In the genomic region with DNA sequence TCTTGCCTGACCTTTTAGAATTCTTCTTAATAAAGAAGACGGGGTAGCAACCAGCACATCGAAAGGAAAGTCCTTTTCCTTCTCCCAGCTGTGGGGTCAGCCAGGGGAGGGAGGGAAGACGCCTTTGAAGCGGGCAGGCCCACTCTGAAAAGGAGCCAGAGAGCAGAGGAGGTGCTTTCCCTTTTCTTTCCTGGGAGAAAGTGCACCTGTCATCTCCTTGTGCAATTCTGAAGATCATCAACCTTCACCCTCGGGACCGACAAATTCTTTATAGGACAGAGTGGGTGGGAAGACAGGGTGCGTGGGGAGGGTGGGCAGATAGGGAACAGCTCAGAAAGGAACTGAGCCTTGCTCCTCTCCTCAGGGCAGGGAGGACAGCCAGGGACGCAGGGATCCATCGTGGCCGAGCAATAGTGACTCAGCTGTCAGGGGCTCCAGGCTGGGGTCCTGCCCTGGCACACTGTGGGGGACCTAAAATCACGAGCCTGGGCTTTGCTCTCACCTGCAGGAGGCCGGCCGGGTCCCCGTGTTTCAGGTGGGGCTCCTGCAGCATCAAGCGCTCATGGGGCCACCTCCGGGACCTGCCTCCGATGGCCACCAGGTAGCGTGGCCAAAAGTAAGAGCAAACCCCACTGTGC, we compare ENCODE assay signal across 21 cellular contexts.
DNase-seq lines count a peak whose midpoint lies in the region; ATAC-seq and TF ChIP-seq lines count a peak whose summit lies in the region.
"Had no signal": no experiment of that assay in that cellular context is flagged by ENCODE, and none has a peak within 500 bp of the region (broad histone marks: within the 10 kb centered on the region; RNA-seq: fewer than 3 reads in every experiment).

No MANE protein-coding gene starts in this region.

- intact Hi-C loops in Right ventricle myocardium superior (cut with DNase I), result no loop called here
- intact Hi-C loops in cardiac septum (cut with DNase I), result no loop called here
- intact Hi-C loops in naive thymus-derived CD4-positive, alpha-beta T cell (cut with micrococcal nuclease), result no loop called here

- H3K4me3 Mint-ChIP-seq in naive thymus-derived CD4-positive, alpha-beta T cell, result no peak overlapping the region
- no peak overlapping the region for H3K4me3 Mint-ChIP-seq in endothelial cell (ENCODE audit: unreplicated experiment)
- H3K4me3 Mint-ChIP-seq: H9 had no signal

- H3K9me3 Mint-ChIP-seq in naive thymus-derived CD4-positive, alpha-beta T cell, result peaks cover 0 to 8% (median 0%) of the 10 kb centered on the region in 11 donors
- no peaks in the 10 kb centered on the region for H3K9me3 Mint-ChIP-seq in endothelial cell (ENCODE audit: unreplicated experiment)
- H3K9me3 Mint-ChIP-seq: H9 had no signal

- H3K4me3 ChIP-seq in right atrium auricular region (no peak overlapping the region), osteoblast (ENCODE audit: insufficient read depth, low read length) (no peak overlapping the region)
- no peak overlapping the region for H3K4me3 ChIP-seq in naive thymus-derived CD4-positive, alpha-beta T cell (ENCODE audit: low read length)

- H3K4me1 Mint-ChIP-seq in naive thymus-derived CD4-positive, alpha-beta T cell, result no peaks in the 10 kb centered on the region
- H3K4me1 Mint-ChIP-seq in endothelial cell (ENCODE audit: unreplicated experiment), result no peaks in the 10 kb centered on the region

- H3K36me3 ChIP-seq in right atrium auricular region, result no peaks in the 10 kb centered on the region
- H3K36me3 ChIP-seq in osteoblast (ENCODE audit: insufficient read depth, low read length), result no peaks in the 10 kb centered on the region
- no peaks in the 10 kb centered on the region for H3K36me3 ChIP-seq in naive thymus-derived CD4-positive, alpha-beta T cell (ENCODE audit: control insufficient read depth in 2 of 3, insufficient read depth in 3 of 3, low read length in 3 of 3)

- no peak overlapping the region for H3K4me2 ChIP-seq in osteoblast (ENCODE audit: insufficient read depth, low read length)

- no peak for ATAC-seq in Right ventricle myocardium superior (ENCODE audit: poor library complexity)
- no peak for ATAC-seq in GM21367 (IDR thresholded peaks at IDR 0.05; ENCODE audit: unreplicated experiment)
- ATAC-seq in naive thymus-derived CD4-positive, alpha-beta T cell, result no peak
- ATAC-seq: PC-3 had no signal

- H3K36me3 Mint-ChIP-seq in naive thymus-derived CD4-positive, alpha-beta T cell, result no peaks in the 10 kb centered on the region
- H3K36me3 Mint-ChIP-seq in endothelial cell (ENCODE audit: low read depth, unreplicated experiment), result no peaks in the 10 kb centered on the region

- POLR2A ChIA-PET in naive thymus-derived CD4-positive, alpha-beta T cell (lab: Charles Lee), result no interaction called here

- H3K27ac Mint-ChIP-seq in naive thymus-derived CD4-positive, alpha-beta T cell, result no peak overlapping the region
- no peak overlapping the region for H3K27ac Mint-ChIP-seq in endothelial cell (ENCODE audit: unreplicated experiment)
- H3K27ac Mint-ChIP-seq: H9 had no signal

- H3K27me3 Mint-ChIP-seq in naive thymus-derived CD4-positive, alpha-beta T cell, result peaks cover 0 to 32% (median 5%) of the 10 kb centered on the region in 5 donors
- H3K27me3 Mint-ChIP-seq in endothelial cell (ENCODE audit: unreplicated experiment), result peaks cover 2% of the 10 kb centered on the region

- H3K4me1 ChIP-seq in right atrium auricular region, result no peaks in the 10 kb centered on the region
- no peaks in the 10 kb centered on the region for H3K4me1 ChIP-seq in osteoblast (ENCODE audit: insufficient read depth, low read length)
- H3K4me1 ChIP-seq in naive thymus-derived CD4-positive, alpha-beta T cell (ENCODE audit: control insufficient read depth in 2 of 2, insufficient read depth in 2 of 2, low read length in 2 of 2), result no peaks in the 10 kb centered on the region

- H4K20me1 ChIP-seq in osteoblast (ENCODE audit: insufficient read depth, low read length), result no peaks in the 10 kb centered on the region

- H3K27me3 ChIP-seq in right atrium auricular region (no peaks in the 10 kb centered on the region), osteoblast (ENCODE audit: insufficient read depth, low read length) (no peaks in the 10 kb centered on the region)
- H3K27me3 ChIP-seq in naive thymus-derived CD4-positive, alpha-beta T cell (ENCODE audit: control insufficient read depth in 2 of 2, insufficient read depth in 2 of 2, low read length in 2 of 2), result no peaks in the 10 kb centered on the region

- no peaks in the 10 kb centered on the region for H3K79me2 ChIP-seq in osteoblast (ENCODE audit: insufficient read depth, low read length)

- no peak overlapping the region for H3K27ac ChIP-seq in right atrium auricular region
- no peak overlapping the region for H3K27ac ChIP-seq in osteoblast (ENCODE audit: low read depth, low read length)
- H3K27ac ChIP-seq in naive thymus-derived CD4-positive, alpha-beta T cell (ENCODE audit: low read depth, low read length), result no peak overlapping the region
- H3K27ac ChIP-seq: HL-60, RWPE1 had no signal

- DNase-seq in Right ventricle myocardium superior (peak; percentile 10), right atrium auricular region (ENCODE audit: low spot score) (no peak), cardiac septum (ENCODE audit: low spot score) (peak; percentile 10), osteoblast (ENCODE audit: insufficient read length, low spot score, missing footprints) (peak; percentile 61), SHP77 (lab: John Stamatoyannopoulos, UW) (no peak), endothelial cell (ENCODE audit: low spot score) (no peak)
- no peak for DNase-seq in naive thymus-derived CD4-positive, alpha-beta T cell
- DNase-seq: 8988T, COR-L47, DMS 273 treated with DMSO at 0.1 percent for 48 hours, DND-41, H9, IMR-90, NCI-H1417, NCI-H187, NCI-H2107, NCI-H510A treated with DMSO at 0.1 percent for 48 hours, PC-3 had no signal

- H3K9me3 ChIP-seq in right atrium auricular region (peaks cover 0 to under 1% of the 10 kb centered on the region in 2 donors), osteoblast (ENCODE audit: low read depth, low read length) (no peaks in the 10 kb centered on the region)
- H3K9me3 ChIP-seq in naive thymus-derived CD4-positive, alpha-beta T cell (ENCODE audit: control insufficient read depth in 2 of 3, low read length in 3 of 3), result peaks cover 0 to under 1% (median 0%) of the 10 kb centered on the region in 3 experiments

- H2AFZ ChIP-seq in osteoblast (ENCODE audit: low read length), result no peak overlapping the region

- CTCF ChIA-PET in naive thymus-derived CD4-positive, alpha-beta T cell (lab: Charles Lee), result no interaction called here

- no peak for TF ChIP-seq CTCF in right atrium auricular region (IDR thresholded peaks at IDR 0.05)
- TF ChIP-seq CTCF in osteoblast (IDR thresholded peaks at IDR 0.05; ENCODE audit: extremely low read depth, low read depth, low read length), result no peak
- no peak for TF ChIP-seq CTCF in endothelial cell (IDR thresholded peaks at IDR 0.05; ENCODE audit: unreplicated experiment)

Comparison
In these comparisons a context has a peak if more than half of its experiments do, and no peak if none do; other contexts are left out.
1. DNase-seq: peak in Right ventricle myocardium superior (single experiment), cardiac septum (single experiment) and osteoblast (single experiment); none in right atrium auricular region (single experiment), naive thymus-derived CD4-positive, alpha-beta T cell (0 of 9), SHP77 (0 of 2) and endothelial cell (single experiment).